ENCODE assay signal across 8 cellular contexts in the genomic region with DNA sequence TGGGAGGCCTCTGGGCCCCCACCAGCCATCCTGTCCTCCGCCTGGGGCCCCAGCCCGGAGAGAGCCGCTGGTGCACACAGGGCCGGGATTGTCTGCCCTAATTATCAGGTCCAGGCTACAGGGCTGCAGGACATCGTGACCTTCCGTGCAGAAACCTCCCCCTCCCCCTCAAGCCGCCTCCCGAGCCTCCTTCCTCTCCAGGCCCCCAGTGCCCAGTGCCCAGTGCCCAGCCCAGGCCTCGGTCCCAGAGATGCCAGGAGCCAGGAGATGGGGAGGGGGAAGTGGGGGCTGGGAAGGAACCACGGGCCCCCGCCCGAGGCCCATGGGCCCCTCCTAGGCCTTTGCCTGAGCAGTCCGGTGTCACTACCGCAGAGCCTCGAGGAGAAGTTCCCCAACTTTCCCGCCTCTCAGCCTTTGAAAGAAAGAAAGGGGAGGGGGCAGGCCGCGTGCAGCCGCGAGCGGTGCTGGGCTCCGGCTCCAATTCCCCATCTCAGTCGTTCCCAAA. TPM values are rescaled to one million over a fixed set of nuclear protein-coding genes. Genes with fewer than 3 reads are reported as not detected.
DNase-seq lines count a peak whose midpoint lies in the region; ATAC-seq and TF ChIP-seq lines count a peak whose summit lies in the region.

No MANE protein-coding gene starts in this region.

- peak; percentile 33 for ATAC-seq in GM19467 (IDR thresholded peaks at IDR 0.05; ENCODE audit: unreplicated experiment)
- peak; percentile 15 for ATAC-seq in HG03558 (IDR thresholded peaks at IDR 0.05; ENCODE audit: extremely low read depth, unreplicated experiment)
- ATAC-seq in upper lobe of right lung, result peak; percentile 51

- no peak for TF ChIP-seq POLR2A in esophagus muscularis mucosa (IDR thresholded peaks at IDR 0.05; ENCODE audit: low read depth)

- H3K36me3 ChIP-seq in esophagus muscularis mucosa (peaks cover 46 to 58% (median 54%) of the 10 kb centered on the region in 4 donors), muscle layer of colon (ENCODE audit: insufficient read depth, low read length) (peaks cover 54% of the 10 kb centered on the region), upper lobe of right lung (peaks cover 60% of the 10 kb centered on the region)

- no peak for TF ChIP-seq EP300 in esophagus muscularis mucosa (IDR thresholded peaks at IDR 0.05)

- H3K4me3 ChIP-seq in esophagus muscularis mucosa, result peak overlapping the region; percentile 76 to 98 (median 80)
- peak overlapping the region; percentile 53 to 88 for H3K4me3 ChIP-seq in muscle layer of colon (ENCODE audit: low read depth in 1 of 2, low read length in 2 of 2)
- peak overlapping the region; percentile 91 for H3K4me3 ChIP-seq in upper lobe of right lung

- no peaks in the 10 kb centered on the region for H3K9me3 ChIP-seq in esophagus muscularis mucosa
- H3K9me3 ChIP-seq in muscle layer of colon (ENCODE audit: low read length), result no peaks in the 10 kb centered on the region
- H3K9me3 ChIP-seq in upper lobe of right lung, result no peaks in the 10 kb centered on the region

- H3K27ac ChIP-seq in esophagus muscularis mucosa (replicated peaks in 1 of 4), result peak overlapping the region; percentile 93 to 99 (median 94)
- peak overlapping the region; percentile 92 for H3K27ac ChIP-seq in muscle layer of colon (ENCODE audit: low read depth, low read length)
- peak overlapping the region; percentile 94 for H3K27ac ChIP-seq in upper lobe of right lung

- H3K27me3 ChIP-seq in esophagus muscularis mucosa (no peaks in the 10 kb centered on the region), muscle layer of colon (ENCODE audit: control insufficient read depth in 1 of 2, insufficient read depth in 2 of 2, low read length in 2 of 2) (no peaks in the 10 kb centered on the region), upper lobe of right lung (no peaks in the 10 kb centered on the region)

- no peak for TF ChIP-seq CTCF in esophagus muscularis mucosa (IDR thresholded peaks at IDR 0.05)
- TF ChIP-seq CTCF in upper lobe of right lung (IDR thresholded peaks at IDR 0.05), result no peak

- peaks cover 47 to 62% (median 59%) of the 10 kb centered on the region in 4 donors for H3K4me1 ChIP-seq in esophagus muscularis mucosa
- peaks cover 47% of the 10 kb centered on the region for H3K4me1 ChIP-seq in muscle layer of colon (ENCODE audit: insufficient read depth, low read length)
- peaks cover 34% of the 10 kb centered on the region for H3K4me1 ChIP-seq in upper lobe of right lung

- H3K9ac ChIP-seq in muscle layer of colon (ENCODE audit: low read length), result peak overlapping the region; percentile 63

- DNase-seq in DMS153 (lab: John Stamatoyannopoulos, UW), result peak; percentile 86
- peak; percentile 73 for DNase-seq in NCI-H510A (lab: John Stamatoyannopoulos, UW)
- DNase-seq in activated CD4-positive, alpha-beta T cell treated with anti-CD3 and anti-CD28 coated beads, Interleukin-2, amount 50 U/mL, for 48 hours, result peak; percentile 70 to 76
- DNase-seq in esophagus muscularis mucosa (ENCODE audit: extremely low spot score), result peak; percentile 95
- DNase-seq in upper lobe of right lung, result peak; percentile 82

- WGBS in esophagus muscularis mucosa, result 0% methylated on average over 13 of the region's 23 CpGs

- intact Hi-C loops in esophagus muscularis mucosa (cut with DNase I), result loop anchor here (2.0 to 5.0 kb wide), 3 partner anchors 39 to 201 kb away; a partner anchor contains a TSS
- intact Hi-C loops in upper lobe of right lung (cut with DNase I), result no loop called here

RNA-seq across cellular contexts. Expression of a gene that starts 0.6 kb away (rescaled TPM):
- total RNA-seq in esophagus muscularis mucosa (1,000 to 10,000 TPM; 2,279 to 3,578 (median 2,742) TPM), upper lobe of right lung (736 TPM)

RNA-seq across cellular contexts. Expression of a gene that starts 22.1 kb away (rescaled TPM):
- total RNA-seq in esophagus muscularis mucosa (10 to 100 TPM; 12.1 to 26.2 (median 20.8) TPM), upper lobe of right lung (23.5 TPM)

RNA-seq across cellular contexts. Expression of a gene that starts 34.4 kb away (rescaled TPM):
- total RNA-seq in esophagus muscularis mucosa, result 10 to 100 TPM; 17.9 to 32.3 (median 19.5) TPM
- total RNA-seq in upper lobe of right lung, result 32.2 TPM

RNA-seq across cellular contexts. Expression of a gene that starts 39.8 kb away (rescaled TPM):
- total RNA-seq in esophagus muscularis mucosa (10 to 100 TPM; 13.9 to 26.1 (median 24.7) TPM), upper lobe of right lung (26.7 TPM)

RNA-seq across cellular contexts. Expression of a gene that starts 40.6 kb away (rescaled TPM):
- 100 to 1,000 TPM in 1 of 4 donors, 10 to 100 TPM in 3; 62.3 to 105 (median 81.3) TPM for total RNA-seq in esophagus muscularis mucosa
- 114 TPM for total RNA-seq in upper lobe of right lung

Comparison
In these comparisons a context has a peak if more than half of its experiments do, and no peak if none do; other contexts are left out.
1. Peak in every context shown above with its lines: DNase-seq, ATAC-seq, H3K4me3 ChIP-seq and H3K27ac ChIP-seq.